Comparison of ENCODE assay signal across 8 cellular contexts in genomic region chr10:24721254-24722106, GRCh38. TPM values are rescaled to one million over a fixed set of nuclear protein-coding genes. Genes with fewer than 3 reads are reported as not detected.
DNase-seq lines count a peak whose midpoint lies in the region; ATAC-seq and TF ChIP-seq lines count a peak whose summit lies in the region.

No MANE protein-coding gene starts in this region.

- POLR2A ChIA-PET in CD8-positive, alpha-beta T cell (lab: Charles Lee): interaction anchor here (1.4 kb wide), 1 partner anchor 99 kb away, joined by 4 read pairs; no protein-coding TSS in a partner anchor

- H3K36me3 Mint-ChIP-seq in CD8-positive, alpha-beta T cell: peaks cover 8% of the 10 kb centered on the region
- no peaks in the 10 kb centered on the region for H3K36me3 Mint-ChIP-seq in mesothelial cell of epicardium

- no peaks in the 10 kb centered on the region for H3K36me3 ChIP-seq in CD8-positive, alpha-beta T cell (ENCODE audit: insufficient read depth, low read length)
- H3K36me3 ChIP-seq in MG63 (peaks cover 33% of the 10 kb centered on the region), upper lobe of right lung (no peaks in the 10 kb centered on the region)

- no peak for ATAC-seq in CD8-positive, alpha-beta T cell
- ATAC-seq in upper lobe of right lung: no peak
- ATAC-seq in GM21723 (IDR thresholded peaks at IDR 0.05; ENCODE audit: unreplicated experiment): no peak

- H3K9me3 ChIP-seq in CD8-positive, alpha-beta T cell (ENCODE audit: low read length): no peaks in the 10 kb centered on the region
- H3K9me3 ChIP-seq in MG63: no peaks in the 10 kb centered on the region
- H3K9me3 ChIP-seq in upper lobe of right lung: no peaks in the 10 kb centered on the region

- no peaks in the 10 kb centered on the region for H3K9me3 Mint-ChIP-seq in CD8-positive, alpha-beta T cell
- no peaks in the 10 kb centered on the region for H3K9me3 Mint-ChIP-seq in mesothelial cell of epicardium

- peaks cover 29% of the 10 kb centered on the region for H3K4me1 Mint-ChIP-seq in CD8-positive, alpha-beta T cell (ENCODE audit: low read depth)
- H3K4me1 Mint-ChIP-seq in mesothelial cell of epicardium: peaks cover 37% of the 10 kb centered on the region

- CTCF ChIA-PET in CD8-positive, alpha-beta T cell (lab: Charles Lee): no interaction called here

- no peak overlapping the region for H3K27ac Mint-ChIP-seq in CD8-positive, alpha-beta T cell
- H3K27ac Mint-ChIP-seq in mesothelial cell of epicardium: peak overlapping the region; percentile 95

- no peaks in the 10 kb centered on the region for H3K27me3 ChIP-seq in CD8-positive, alpha-beta T cell (ENCODE audit: insufficient read depth, low read length)
- H3K27me3 ChIP-seq in MG63 (no peaks in the 10 kb centered on the region), upper lobe of right lung (no peaks in the 10 kb centered on the region)

- no peak overlapping the region for H3K4me3 ChIP-seq in CD8-positive, alpha-beta T cell (ENCODE audit: low read depth, low read length)
- peak overlapping the region; percentile 71 for H3K4me3 ChIP-seq in MG63
- peak overlapping the region; percentile 85 for H3K4me3 ChIP-seq in upper lobe of right lung

- no peaks in the 10 kb centered on the region for H3K27me3 Mint-ChIP-seq in CD8-positive, alpha-beta T cell (ENCODE audit: low read depth)
- H3K27me3 Mint-ChIP-seq in mesothelial cell of epicardium (ENCODE audit: low read depth): no peaks in the 10 kb centered on the region

- no peak for TF ChIP-seq CTCF in CD8-positive, alpha-beta T cell (IDR thresholded peaks at IDR 0.05)
- TF ChIP-seq CTCF in mesothelial cell of epicardium (IDR thresholded peaks at IDR 0.05; ENCODE audit: unreplicated experiment): no peak
- no peak for TF ChIP-seq CTCF in upper lobe of right lung (IDR thresholded peaks at IDR 0.05)

- DNase-seq in CD8-positive, alpha-beta T cell: peak in 1 of 7 experiments; percentile 22
- DNase-seq in MG63 (peak; percentile 24), ecto neural progenitor cell (ENCODE audit: low spot score) (peak; percentile 71), mesothelial cell of epicardium (ENCODE audit: low spot score in 2 of 2, unreplicated experiment in 2 of 2) (peak; percentile 23 to 48), upper lobe of right lung (peak; percentile 70), DMS53 treated with DMSO at 0.1 percent for 48 hours (lab: John Stamatoyannopoulos, UW; ENCODE audit: unreplicated experiment) (no peak), NCI-H1105 (lab: John Stamatoyannopoulos, UW) (no peak)

- peaks cover 15% of the 10 kb centered on the region for H3K4me1 ChIP-seq in CD8-positive, alpha-beta T cell (ENCODE audit: insufficient read depth, low read length)
- H3K4me1 ChIP-seq in upper lobe of right lung: peaks cover 37% of the 10 kb centered on the region

- H3K4me3 Mint-ChIP-seq in CD8-positive, alpha-beta T cell: peak overlapping the region; percentile 94
- H3K4me3 Mint-ChIP-seq in mesothelial cell of epicardium: peak overlapping the region; percentile 88

- intact Hi-C loops in CD8-positive, alpha-beta T cell (cut with DNase I, micrococcal nuclease): loop anchor here (1.0 to 10.0 kb wide), 4 partner anchors 79 to 1287 kb away; partner anchors contain the start of gene OTUD1 (in 1 of the 2)
- intact Hi-C loops in upper lobe of right lung (cut with DNase I): no loop called here

- H3K27ac ChIP-seq in CD8-positive, alpha-beta T cell (ENCODE audit: low read depth, low read length): no peak overlapping the region
- peak overlapping the region; percentile 95 for H3K27ac ChIP-seq in upper lobe of right lung

RNA-seq across cellular contexts. Expression of gene ARHGAP21, which starts 2.2 kb away (rescaled TPM):
- 10 to 100 TPM; 23.3 to 28.9 TPM for total RNA-seq in CD8-positive, alpha-beta T cell
- 29.1 and 48.7 TPM in 2 replicates for total RNA-seq in MG63 (2014; rRNA removed; shearing (Covaris generic); ENCODE audit: low replicate concordance)
- total RNA-seq in mesothelial cell of epicardium (117 to 119 TPM (median 119 TPM) in 3 replicates), upper lobe of right lung (85.0 TPM)

Comparison
In these comparisons a context has a peak if more than half of its experiments do, and no peak if none do; other contexts are left out.
1. DNase-seq: peak in MG63 (single experiment), ecto neural progenitor cell (single experiment), mesothelial cell of epicardium (2 of 2) and upper lobe of right lung (single experiment); none in DMS53 treated with DMSO at 0.1 percent for 48 hours (single experiment) and NCI-H1105 (single experiment).